Comparison of ENCODE assay signal across 8 cellular contexts in genomic region chr13:75326173-75327131, GRCh38.
A peak's percentile ranks its signal among the peaks of the same experiment; 100 is the strongest.
DNase-seq lines count a peak whose midpoint lies in the region; ATAC-seq, FAIRE-seq and TF ChIP-seq lines count a peak whose summit lies in the region.

No MANE protein-coding gene starts in this region.

- H3K4me1 Mint-ChIP-seq in stimulated activated naive B cell treated with anti-CD40 and anti-IgM and Interleukin-4, amounts not matched to agents 10 μg/mL and 1 μg/mL and 100 μg/mL, for 72 hours, result peaks cover 12 to 24% of the 10 kb centered on the region in 2 donors

- peak overlapping the region; percentile 73 to 85 for H3K4me3 Mint-ChIP-seq in stimulated activated naive B cell treated with anti-CD40 and anti-IgM and Interleukin-4, amounts not matched to agents 10 μg/mL and 1 μg/mL and 100 μg/mL, for 72 hours

- ATAC-seq in GM21737 (IDR thresholded peaks at IDR 0.05; ENCODE audit: unreplicated experiment), result peak; percentile 95
- peak; percentile 95 for ATAC-seq in stimulated activated naive B cell treated with anti-CD40 and anti-IgM and Interleukin-4, amounts not matched to agents 10 μg/mL and 1 μg/mL and 100 μg/mL, for 72 hours (replicated peaks)

- no peaks in the 10 kb centered on the region for H3K36me3 Mint-ChIP-seq in stimulated activated naive B cell treated with anti-CD40 and anti-IgM and Interleukin-4, amounts not matched to agents 10 μg/mL and 1 μg/mL and 100 μg/mL, for 72 hours

- no peak for TF ChIP-seq CTCF in D721Med (IDR thresholded peaks at IDR 0.05; ENCODE audit: insufficient read depth, missing control alignments)

- H3K9me3 Mint-ChIP-seq in stimulated activated naive B cell treated with anti-CD40 and anti-IgM and Interleukin-4, amounts not matched to agents 10 μg/mL and 1 μg/mL and 100 μg/mL, for 72 hours, result no peaks in the 10 kb centered on the region

- H3K27me3 Mint-ChIP-seq in stimulated activated naive B cell treated with anti-CD40 and anti-IgM and Interleukin-4, amounts not matched to agents 10 μg/mL and 1 μg/mL and 100 μg/mL, for 72 hours, result no peaks in the 10 kb centered on the region

- DNase-seq in Daoy (ENCODE audit: low read depth) (peak; percentile 23), NCI-H226 (peak; percentile 86), left kidney (ENCODE audit: low read depth, low spot score) (peak; percentile 28), D721Med (ENCODE audit: insufficient read length, low spot score) (no peak), urothelium cell line (ENCODE audit: low spot score) (no peak)
- peak; percentile 86 for DNase-seq in activated effector memory CD4-positive, alpha-beta T cell treated with anti-CD3 and anti-CD28 coated beads, Interleukin-2, amount 50 U/mL, for 16 hours
- no peak for DNase-seq in stimulated activated naive B cell treated with anti-CD40 and anti-IgM and Interleukin-4, amounts not matched to agents 10 μg/mL and 1 μg/mL and 100 μg/mL, for 72 hours

- H3K27ac Mint-ChIP-seq in stimulated activated naive B cell treated with anti-CD40 and anti-IgM and Interleukin-4, amounts not matched to agents 10 μg/mL and 1 μg/mL and 100 μg/mL, for 72 hours, result peak overlapping the region; percentile 79

- no peak for FAIRE-seq in D721Med (lab: Jason Lieb, UNC)
- FAIRE-seq in urothelium cell line (lab: Jason Lieb, UNC), result no peak

Comparison
In these comparisons a context has a peak if more than half of its experiments do, and no peak if none do; other contexts are left out.
1. DNase-seq: peak in Daoy (single experiment), NCI-H226 (single experiment), activated effector memory CD4-positive, alpha-beta T cell treated with anti-CD3 and anti-CD28 coated beads, Interleukin-2, amount 50 U/mL, for 16 hours (single experiment) and left kidney (single experiment); none in stimulated activated naive B cell treated with anti-CD40 and anti-IgM and Interleukin-4, amounts not matched to agents 10 μg/mL and 1 μg/mL and 100 μg/mL, for 72 hours (single experiment), D721Med (single experiment) and urothelium cell line (single experiment).